In genomic region chr6:139531148-139531547, GRCh38 we compare ENCODE assay signal across 10 cellular contexts.
DNase-seq lines count a peak whose midpoint lies in the region; ATAC-seq and TF ChIP-seq lines count a peak whose summit lies in the region.
"Had no signal": no experiment of that assay in that cellular context is flagged by ENCODE, and none has a peak within 500 bp of the region (broad histone marks: within the 10 kb centered on the region; RNA-seq: fewer than 3 reads in every experiment).

No MANE protein-coding gene starts in this region.

- H3K27me3 Mint-ChIP-seq in CD8-positive, alpha-beta T cell (ENCODE audit: low read depth): no peaks in the 10 kb centered on the region
- H3K27me3 Mint-ChIP-seq in activated T-helper 2 cell treated with anti-CD3 and anti-CD28 coated beads, Interferon-gamma antibody, Interleukin-2, Interleukin-4, amounts not matched to agents 10 μg/mL and 5 μg/mL and 100 μg/mL, durations not matched to agents 14 hours and 24 hours and 36 hours (ENCODE audit: low read depth): no peaks in the 10 kb centered on the region

- peak overlapping the region; percentile 96 for H3K27ac Mint-ChIP-seq in CD8-positive, alpha-beta T cell
- H3K27ac Mint-ChIP-seq in activated T-helper 2 cell treated with anti-CD3 and anti-CD28 coated beads, Interferon-gamma antibody, Interleukin-2, Interleukin-4, amounts not matched to agents 10 μg/mL and 5 μg/mL and 100 μg/mL, durations not matched to agents 14 hours and 24 hours and 36 hours: peak overlapping the region; percentile 52

- no peak for TF ChIP-seq POLR2A in IMR-90 (IDR thresholded peaks at IDR 0.05; ENCODE audit: low read depth, low read length)
- no peak for TF ChIP-seq POLR2A in vagina (IDR thresholded peaks at IDR 0.05)

- peak overlapping the region; percentile 6 for H2BK5ac ChIP-seq in IMR-90 (ENCODE audit: low read depth, low read length, poor library complexity, severe bottlenecking)

- CTCF ChIA-PET in CD8-positive, alpha-beta T cell (lab: Charles Lee): interaction anchor here (1.1 to 1.4 kb wide), 2 partner anchors 9 to 16 kb away, joined by 3 to 4 read pairs; no protein-coding TSS in a partner anchor
- CTCF ChIA-PET in IMR-90 (lab: Yijun Ruan, JAX): interaction anchor here (1.2 kb wide), 1 partner anchor 56 kb away, joined by 3 read pairs; no protein-coding TSS in a partner anchor

- peaks cover 13% of the 10 kb centered on the region; the same call in 1 of the 2 replicates for H3K9me1 ChIP-seq in IMR-90 (ENCODE audit: insufficient read depth, low read length)

- peak overlapping the region; percentile 50; the same call in 1 of the 2 replicates for H3K4ac ChIP-seq in IMR-90 (ENCODE audit: low read depth, low read length)

- TF ChIP-seq RAD21 in IMR-90 (IDR thresholded peaks at IDR 0.05; ENCODE audit: low read length): no peak

- H3K36me3 Mint-ChIP-seq in CD8-positive, alpha-beta T cell: no peaks in the 10 kb centered on the region
- H3K36me3 Mint-ChIP-seq in activated T-helper 2 cell treated with anti-CD3 and anti-CD28 coated beads, Interferon-gamma antibody, Interleukin-2, Interleukin-4, amounts not matched to agents 10 μg/mL and 5 μg/mL and 100 μg/mL, durations not matched to agents 14 hours and 24 hours and 36 hours (ENCODE audit: low read depth): peaks cover 6% of the 10 kb centered on the region

- H3K23ac ChIP-seq in IMR-90 (ENCODE audit: low read depth, low read length): no peak overlapping the region

- peaks cover 12% of the 10 kb centered on the region for H3K4me1 ChIP-seq in CD8-positive, alpha-beta T cell (ENCODE audit: insufficient read depth, low read length)
- H3K4me1 ChIP-seq in IMR-90 (ENCODE audit: control insufficient read depth, insufficient read depth, low read length) (peaks cover 12% of the 10 kb centered on the region), mucosa of descending colon (ENCODE audit: low read depth) (peaks cover 32% of the 10 kb centered on the region), BE2C (no peaks in the 10 kb centered on the region), vagina (peaks cover 16% of the 10 kb centered on the region)

- no peaks in the 10 kb centered on the region for H3K9me3 ChIP-seq in CD8-positive, alpha-beta T cell (ENCODE audit: low read length)
- H3K9me3 ChIP-seq in IMR-90 (ENCODE audit: control insufficient read depth, insufficient read depth, low read length): no peaks in the 10 kb centered on the region
- no peaks in the 10 kb centered on the region for H3K9me3 ChIP-seq in mucosa of descending colon
- H3K9me3 ChIP-seq in BE2C: no peaks in the 10 kb centered on the region
- H3K9me3 ChIP-seq in vagina: no peaks in the 10 kb centered on the region

- peak overlapping the region; percentile 4; the same call in 1 of the 3 replicates for H2BK15ac ChIP-seq in IMR-90 (ENCODE audit: low read depth, low read length)

- H3K9ac ChIP-seq in IMR-90 (ENCODE audit: low read depth, low read length): no peak overlapping the region; the same call in 1 of the 2 replicates

- dilution Hi-C loops in IMR-90 (cut with HindIII; ENCODE audit: low sequenced_read_pairs, unreplicated experiment): no loop called here

- in situ Hi-C loops in IMR-90 (cut with MboI; ENCODE audit: low sequenced_read_pairs): no loop called here

- H2AK9ac ChIP-seq in IMR-90 (replicated peaks; ENCODE audit: low read depth, low read length, poor library complexity): no peak overlapping the region

- peak overlapping the region; percentile 48; the same call in 1 of the 2 replicates for H4K91ac ChIP-seq in IMR-90 (ENCODE audit: insufficient read depth, low read depth, low read length)

- BruUV-seq in IMR-90 (replicated peaks; lab: Mats Ljungman, UMichigan): no TSS peak

- H3K4me3 ChIP-seq in CD8-positive, alpha-beta T cell (ENCODE audit: low read depth, low read length): no peak overlapping the region
- no peak overlapping the region for H3K4me3 ChIP-seq in IMR-90 (ENCODE audit: insufficient read depth, low read depth, low read length)
- H3K4me3 ChIP-seq in mucosa of descending colon: no peak overlapping the region
- H3K4me3 ChIP-seq in BE2C (ENCODE audit: low read depth, low read length): no peak overlapping the region
- H3K4me3 ChIP-seq in vagina: no peak overlapping the region

- H3K4me1 Mint-ChIP-seq in CD8-positive, alpha-beta T cell (ENCODE audit: low read depth): peaks cover 39% of the 10 kb centered on the region
- H3K4me1 Mint-ChIP-seq in activated T-helper 2 cell treated with anti-CD3 and anti-CD28 coated beads, Interferon-gamma antibody, Interleukin-2, Interleukin-4, amounts not matched to agents 10 μg/mL and 5 μg/mL and 100 μg/mL, durations not matched to agents 14 hours and 24 hours and 36 hours (ENCODE audit: low read depth): peaks cover 47% of the 10 kb centered on the region

- no peaks in the 10 kb centered on the region for H3K79me1 ChIP-seq in IMR-90 (ENCODE audit: low read depth in 1 of 2, low read length in 2 of 2)

- H3K4me2 ChIP-seq in IMR-90 (ENCODE audit: low read depth, low read length): peak overlapping the region; percentile 44; the same call in 1 of the 2 replicates

- no peaks in the 10 kb centered on the region for H4K20me1 ChIP-seq in IMR-90 (ENCODE audit: insufficient read depth, low read length)

- peak; percentile 86 for ATAC-seq in CD8-positive, alpha-beta T cell
- no peak for ATAC-seq in IMR-90 (ENCODE audit: low read depth)
- ATAC-seq in mucosa of descending colon: peak; percentile 43
- ATAC-seq in GM21717 (IDR thresholded peaks at IDR 0.05; ENCODE audit: unreplicated experiment): no peak

- POLR2A ChIA-PET in CD8-positive, alpha-beta T cell (lab: Charles Lee): interaction anchor here (1.4 to 1.9 kb wide), 2 partner anchors 9 to 157 kb away, joined by 9 to 17 read pairs; partner anchors contain the start of gene CITED2
- POLR2A ChIA-PET in IMR-90 (lab: Charles Lee; ENCODE audit: unreplicated experiment): no interaction called here

- H3K14ac ChIP-seq in IMR-90 (replicated peaks; ENCODE audit: low read depth, low read length): no peak overlapping the region; the same call in 1 of the 2 replicates

- H3K9me3 Mint-ChIP-seq in CD8-positive, alpha-beta T cell: no peaks in the 10 kb centered on the region
- H3K9me3 Mint-ChIP-seq in activated T-helper 2 cell treated with anti-CD3 and anti-CD28 coated beads, Interferon-gamma antibody, Interleukin-2, Interleukin-4, amounts not matched to agents 10 μg/mL and 5 μg/mL and 100 μg/mL, durations not matched to agents 14 hours and 24 hours and 36 hours: peaks cover 15% of the 10 kb centered on the region

- no peak overlapping the region; the same call in 1 of the 2 replicates for H4K5ac ChIP-seq in IMR-90 (ENCODE audit: low read depth, low read length)

- H3K4me3 Mint-ChIP-seq in CD8-positive, alpha-beta T cell: peak overlapping the region; percentile 75
- H3K4me3 Mint-ChIP-seq in activated T-helper 2 cell treated with anti-CD3 and anti-CD28 coated beads, Interferon-gamma antibody, Interleukin-2, Interleukin-4, amounts not matched to agents 10 μg/mL and 5 μg/mL and 100 μg/mL, durations not matched to agents 14 hours and 24 hours and 36 hours (ENCODE audit: low read depth): peak overlapping the region; percentile 5

- H2AK5ac ChIP-seq in IMR-90 (ENCODE audit: low read depth, low read length): peak overlapping the region; percentile 65; the same call in 1 of the 2 replicates

- peak overlapping the region; percentile 61; the same call in 1 of the 2 replicates for H2BK20ac ChIP-seq in IMR-90 (ENCODE audit: low read depth, low read length)

- no peak overlapping the region for H2AFZ ChIP-seq in IMR-90 (replicated peaks; ENCODE audit: low read length, poor library complexity)

- TF ChIP-seq CTCF in CD8-positive, alpha-beta T cell (IDR thresholded peaks at IDR 0.05): no peak
- no peak for TF ChIP-seq CTCF in IMR-90 (conservative IDR thresholded peaks at IDR 0.05; ENCODE audit: low read depth, low read length)
- no peak for TF ChIP-seq CTCF in mucosa of descending colon (IDR thresholded peaks at IDR 0.05)
- no peak for TF ChIP-seq CTCF in BE2C (IDR thresholded peaks at IDR 0.05; ENCODE audit: low read depth, low read length)
- no peak for TF ChIP-seq CTCF in vagina (IDR thresholded peaks at IDR 0.05)

- no peak overlapping the region; the same call in 1 of the 2 replicates for H3K18ac ChIP-seq in IMR-90 (ENCODE audit: low read depth, low read length)

- peak overlapping the region; percentile 41 for H3K27ac ChIP-seq in CD8-positive, alpha-beta T cell (ENCODE audit: low read depth, low read length)
- H3K27ac ChIP-seq in IMR-90 (ENCODE audit: insufficient read depth, low read length) (peak overlapping the region; percentile 17; the same call in 1 of the 2 replicates), vagina (no peak overlapping the region)

- no CpG with 5 or more reads among the region's 6 CpGs for WGBS in IMR-90 (ENCODE audit: extremely low coverage in 2 of 2, insufficient read length in 1 of 2), 2 experiments

- intact Hi-C loops in CD8-positive, alpha-beta T cell (cut with DNase I, micrococcal nuclease): loop anchor here in 1 of 2 experiments (5.0 kb wide), 1 partner anchor 159 kb away; the partner anchor contains the start of gene CITED2
- intact Hi-C loops in IMR-90 (cut with micrococcal nuclease): loop anchor here (5.0 to 10.0 kb wide), 2 partner anchors 46 to 524 kb away; no protein-coding TSS in a partner anchor
- intact Hi-C loops in activated T-helper 2 cell treated with anti-CD3 and anti-CD28 coated beads, Interferon-gamma antibody, Interleukin-2, Interleukin-4, amounts not matched to agents 10 μg/mL and 5 μg/mL and 100 μg/mL, durations not matched to agents 14 hours and 24 hours and 36 hours (cut with micrococcal nuclease): loop anchor here (2.0 to 10.0 kb wide), 3 partner anchors 70 to 1054 kb away; no protein-coding TSS in a partner anchor
- intact Hi-C loops in mucosa of descending colon (cut with DNase I, micrococcal nuclease): loop anchor here in 1 of 2 donors (10.0 kb wide), 1 partner anchor 156 kb away; the partner anchor contains the start of gene CITED2
- intact Hi-C loops in vagina (cut with DNase I): loop anchor here (10.0 kb wide), 1 partner anchor 156 kb away; the partner anchor contains the start of gene CITED2

- H3K36me3 ChIP-seq in CD8-positive, alpha-beta T cell (ENCODE audit: insufficient read depth, low read length): no peaks in the 10 kb centered on the region
- no peaks in the 10 kb centered on the region for H3K36me3 ChIP-seq in IMR-90 (ENCODE audit: control insufficient read depth, insufficient read depth, low read length)
- H3K36me3 ChIP-seq in mucosa of descending colon (ENCODE audit: low read depth): no peaks in the 10 kb centered on the region
- H3K36me3 ChIP-seq in BE2C: no peaks in the 10 kb centered on the region
- H3K36me3 ChIP-seq in vagina: no peaks in the 10 kb centered on the region

- peak in 5 of 7 experiments; percentile 10 to 58 (median 47) for DNase-seq in CD8-positive, alpha-beta T cell
- peak; percentile 62 for DNase-seq in IMR-90
- no peak for DNase-seq in activated T-helper 2 cell treated with anti-CD3 and anti-CD28 coated beads, Interferon-gamma antibody, Interleukin-2, Interleukin-4, amounts not matched to agents 10 μg/mL and 5 μg/mL and 100 μg/mL, durations not matched to agents 14 hours and 24 hours and 36 hours (ENCODE audit: low spot score)
- peak in 1 of 3 donors; percentile 42 for DNase-seq in mucosa of descending colon
- DNase-seq in inferior parietal cortex (ENCODE audit: extremely low spot score): no peak
- DNase-seq in BE2C: no peak
- no peak for DNase-seq in vagina (ENCODE audit: extremely low spot score in 2 of 2)
- DNase-seq: GDM1, NCI-H226 had no signal

- no peaks in the 10 kb centered on the region for H3K27me3 ChIP-seq in CD8-positive, alpha-beta T cell (ENCODE audit: insufficient read depth, low read length)
- H3K27me3 ChIP-seq in IMR-90 (ENCODE audit: control insufficient read depth, insufficient read depth, low read length) (no peaks in the 10 kb centered on the region), BE2C (no peaks in the 10 kb centered on the region), vagina (no peaks in the 10 kb centered on the region)

- H3K56ac ChIP-seq in IMR-90 (ENCODE audit: extremely low read depth, insufficient read depth, low read length): no peak overlapping the region

- peak overlapping the region; percentile 58; the same call in 1 of the 2 replicates for H2BK120ac ChIP-seq in IMR-90 (ENCODE audit: low read depth, low read length)

- H4K8ac ChIP-seq in IMR-90 (ENCODE audit: low read depth in 2 of 2, low read length in 2 of 2): peak overlapping the region in 1 of 2 experiments; percentile 51; a peak in 1 of 4 replicates

Comparison
In these comparisons a context has a peak if more than half of its experiments do, and no peak if none do; other contexts are left out.
1. ATAC-seq: peak in CD8-positive, alpha-beta T cell (single experiment) and mucosa of descending colon (single experiment); none in IMR-90 (single experiment) and GM21717 (single experiment).
2. DNase-seq: peak in CD8-positive, alpha-beta T cell (5 of 7) and IMR-90 (single experiment); none in activated T-helper 2 cell treated with anti-CD3 and anti-CD28 coated beads, Interferon-gamma antibody, Interleukin-2, Interleukin-4, amounts not matched to agents 10 μg/mL and 5 μg/mL and 100 μg/mL, durations not matched to agents 14 hours and 24 hours and 36 hours (single experiment), inferior parietal cortex (single experiment), BE2C (single experiment) and vagina (0 of 2).